ENCODE assay signal across 21 cellular contexts in genomic region chr3:182698078-182698477, GRCh38.
DNase-seq lines count a peak whose midpoint lies in the region; ATAC-seq and TF ChIP-seq lines count a peak whose summit lies in the region.
"Had no signal": no experiment of that assay in that cellular context is flagged by ENCODE, and none has a peak within 500 bp of the region (broad histone marks: within the 10 kb centered on the region; RNA-seq: fewer than 3 reads in every experiment).

No MANE protein-coding gene starts in this region.

- TF ChIP-seq CTCF in C4-2B (conservative IDR thresholded peaks at IDR 0.05) (peak; percentile 53), LNCAP (IDR thresholded peaks at IDR 0.05) (peak; percentile 46; the same call in 1 of the 2 replicates), VCaP (conservative IDR thresholded peaks at IDR 0.05) (peak; percentile 32), foreskin keratinocyte (conservative IDR thresholded peaks at IDR 0.05) (peak; percentile 25)

- no peaks in the 10 kb centered on the region for H3K27me3 ChIP-seq in foreskin keratinocyte
- H3K27me3 ChIP-seq: BLaER1 treated with 17β-estradiol and CSF1 and Interleukin-3, amounts not matched to agents 10 nM and 100 nM had no signal

- ATAC-seq in foreskin keratinocyte = no peak
- ATAC-seq in HG03521 (IDR thresholded peaks at IDR 0.05; ENCODE audit: unreplicated experiment) = no peak
- ATAC-seq: A549 had no signal

- DNase-seq in foreskin keratinocyte (no peak), substantia nigra (lab: John Stamatoyannopoulos, UW) (no peak), medulla oblongata (ENCODE audit: extremely low spot score) (no peak), SIG-M5 (lab: John Stamatoyannopoulos, UW) (no peak)
- DNase-seq: AML-193; CD4-positive, alpha-beta memory T cell; DMS53; EL; GDM1; KBM-7; NCI-H1694 treated with DMSO at 0.1 percent for 48 hours; NCI-H2171; NCI-H510A; SHP77 had no signal

- no peak overlapping the region for H3K27ac ChIP-seq in C4-2B
- H3K27ac ChIP-seq in VCaP = peak overlapping the region; percentile 51
- H3K27ac ChIP-seq in foreskin keratinocyte = no peak overlapping the region
- no peak overlapping the region for H3K27ac ChIP-seq in substantia nigra (ENCODE audit: low read depth, low read length, poor library complexity, severe bottlenecking)
- H3K27ac ChIP-seq: A549; BLaER1 treated with 17β-estradiol and CSF1 and Interleukin-3, amounts not matched to agents 10 nM and 100 nM; RWPE1 had no signal

- no peaks in the 10 kb centered on the region for H3K4me1 ChIP-seq in foreskin keratinocyte
- H3K4me1 ChIP-seq: A549 had no signal
